1 cellular context compared by ENCODE assay signal in the genomic region with DNA sequence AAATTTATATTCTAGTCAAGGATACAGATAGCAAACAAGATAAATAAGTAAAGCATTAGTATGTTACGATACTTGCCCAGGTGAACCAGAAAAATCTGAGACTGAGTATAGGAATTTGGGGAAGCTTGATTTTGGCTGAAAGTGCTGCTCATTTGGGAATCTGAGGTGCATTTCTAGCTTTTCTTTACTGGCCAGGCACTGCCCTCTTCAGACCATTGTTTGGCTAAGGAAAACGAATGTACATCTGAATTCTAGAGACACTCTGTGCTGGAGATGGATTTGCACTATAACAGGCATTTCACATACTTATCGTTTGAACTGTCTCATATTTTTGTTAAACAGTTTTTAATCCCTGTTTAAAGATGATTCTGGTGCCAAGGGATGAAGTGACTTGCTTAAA.
TF ChIP-seq lines count a peak whose summit lies in the region.

No MANE protein-coding gene starts in this region.

TF ChIP-seq in K562, 482 proteins besides CTCF, POLR2A, EP300 and RAD21:
- no peak for TF ChIP-seq FOXP1 (CRISPR knock-in tag; IDR thresholded peaks at IDR 0.05)
- TF ChIP-seq SP1 (CRISPR knock-in tag; IDR thresholded peaks at IDR 0.05): no peak
- no peak for TF ChIP-seq ZNF717 (CRISPR knock-in tag; IDR thresholded peaks at IDR 0.05)
- TF ChIP-seq NR3C1 (CRISPR knock-in tag; IDR thresholded peaks at IDR 0.05): no peak
- TF ChIP-seq, protein P1, sequence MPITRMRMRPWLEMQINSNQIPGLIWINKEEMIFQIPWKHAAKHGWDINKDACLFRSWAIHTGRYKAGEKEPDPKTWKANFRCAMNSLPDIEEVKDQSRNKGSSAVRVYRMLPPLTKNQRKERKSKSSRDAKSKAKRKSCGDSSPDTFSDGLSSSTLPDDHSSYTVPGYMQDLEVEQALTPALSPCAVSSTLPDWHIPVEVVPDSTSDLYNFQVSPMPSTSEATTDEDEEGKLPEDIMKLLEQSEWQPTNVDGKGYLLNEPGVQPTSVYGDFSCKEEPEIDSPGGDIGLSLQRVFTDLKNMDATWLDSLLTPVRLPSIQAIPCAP (CRISPR knock-in tag; IDR thresholded peaks at IDR 0.05; ENCODE audit: borderline replicate concordance): no peak
- no peak for TF ChIP-seq ZNF707 (CRISPR knock-in tag; conservative IDR thresholded peaks at IDR 0.05)
- TF ChIP-seq, protein P2, sequence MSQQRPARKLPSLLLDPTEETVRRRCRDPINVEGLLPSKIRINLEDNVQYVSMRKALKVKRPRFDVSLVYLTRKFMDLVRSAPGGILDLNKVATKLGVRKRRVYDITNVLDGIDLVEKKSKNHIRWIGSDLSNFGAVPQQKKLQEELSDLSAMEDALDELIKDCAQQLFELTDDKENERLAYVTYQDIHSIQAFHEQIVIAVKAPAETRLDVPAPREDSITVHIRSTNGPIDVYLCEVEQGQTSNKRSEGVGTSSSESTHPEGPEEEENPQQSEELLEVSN (IDR thresholded peaks at IDR 0.05; ENCODE audit: borderline replicate concordance in 1 of 2, extremely low read depth in 1 of 2, insufficient read depth in 1 of 2, insufficient read length in 1 of 2, low read depth in 1 of 2, low read length in 1 of 2, poor library complexity in 1 of 2, severe bottlenecking in 1 of 2): no peak
- no peak for TF ChIP-seq CBFA2T3 (IDR thresholded peaks at IDR 0.05)
